In the genomic region with DNA sequence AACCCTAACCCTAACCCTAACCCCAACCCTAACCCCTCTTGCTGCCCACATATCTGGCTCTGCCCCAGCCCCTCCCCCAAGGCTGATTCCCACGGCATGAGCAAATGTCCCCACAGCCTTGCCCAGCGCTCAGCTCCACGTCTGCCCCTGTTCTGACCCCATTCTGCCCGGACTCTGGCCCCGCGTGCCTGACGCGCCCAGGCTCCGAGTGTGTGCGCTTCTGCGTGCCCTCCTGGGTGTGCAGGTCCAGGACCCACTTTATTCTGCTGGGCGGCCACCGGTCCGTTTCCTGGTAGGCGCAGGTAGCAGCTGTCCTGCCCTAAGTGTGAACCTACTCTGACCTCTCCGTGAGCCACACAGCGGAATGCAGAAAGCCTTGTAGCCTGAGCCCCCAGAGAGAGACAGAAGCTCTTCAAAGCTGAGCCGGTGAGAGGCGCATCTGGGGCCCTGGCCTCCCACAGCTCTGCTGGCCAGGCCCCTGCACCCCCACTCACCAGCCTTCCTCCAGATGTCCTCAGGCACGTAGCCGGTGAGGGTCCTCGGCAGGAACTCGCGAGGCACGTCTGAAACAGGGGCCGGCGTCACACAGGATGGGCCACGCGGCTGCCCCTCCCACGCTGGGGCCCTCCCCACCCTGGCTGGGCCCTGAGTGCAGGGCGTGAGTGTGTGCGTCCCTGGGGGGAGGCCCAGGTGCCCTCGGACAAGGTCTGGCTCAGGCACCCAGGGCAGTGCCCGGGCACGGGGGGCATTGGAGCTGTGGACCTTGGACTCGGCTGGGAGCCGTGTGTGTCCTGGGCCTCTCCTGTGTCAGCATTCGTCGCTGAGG, we compare ENCODE assay signal across 29 cellular contexts. TPM values are rescaled to one million over a fixed set of nuclear protein-coding genes. Genes with fewer than 3 reads are reported as not detected.
DNase-seq lines count a peak whose midpoint lies in the region; ATAC-seq, FAIRE-seq and TF ChIP-seq lines count a peak whose summit lies in the region.
"Had no signal": no experiment of that assay in that cellular context is flagged by ENCODE, and none has a peak within 500 bp of the region (broad histone marks: within the 10 kb centered on the region; RNA-seq: fewer than 3 reads in every experiment).

No MANE protein-coding gene starts in this region.

- H3K79me2 ChIP-seq in H1 (ENCODE audit: control insufficient read depth in 1 of 2, insufficient read depth in 2 of 2, low read length in 2 of 2), result no peaks in the 10 kb centered on the region

- H2BK15ac ChIP-seq in H1 (ENCODE audit: low read length), result peak overlapping the region; percentile 61; the same call in 1 of the 2 replicates

- no peak overlapping the region for H2AK5ac ChIP-seq in H1 (ENCODE audit: low read depth, low read length)

- TF ChIP-seq POLR2A in H1 (IDR thresholded peaks at IDR 0.05; ENCODE audit: control extremely low read depth in 1 of 2, low read depth in 2 of 2, low read length in 2 of 2), result no peak
- no peak for TF ChIP-seq POLR2A in right lobe of liver (IDR thresholded peaks at IDR 0.05)

- ATAC-seq in right lobe of liver, result peak; percentile 61 to 75 (median 70)
- ATAC-seq in stimulated activated naive B cell treated with anti-CD40 and anti-IgM and Interleukin-4, amounts not matched to agents 10 μg/mL and 1 μg/mL and 100 μg/mL, for 72 hours (replicated peaks), result no peak
- ATAC-seq in HG03159 (IDR thresholded peaks at IDR 0.05; ENCODE audit: unreplicated experiment), result no peak
- ATAC-seq: activated T-cell treated with anti-CD3 and anti-CD28 coated beads, Interleukin-2, amount 50 U/mL, for 4 hours had no signal

- no peak overlapping the region for H3K4me3 ChIP-seq in NT2/D1 (ENCODE audit: insufficient read length, low read depth)
- H3K4me3 ChIP-seq in H1 (ENCODE audit: extremely low read depth in 1 of 4, insufficient read depth in 2 of 4, low read depth in 3 of 4, low read length in 4 of 4), result no peak overlapping the region
- H3K4me3 ChIP-seq in right lobe of liver, result peak overlapping the region; percentile 25 to 48 (median 45)
- H3K4me3 ChIP-seq: adrenal gland, heart right ventricle had no signal

- H3K36me3 Mint-ChIP-seq in stimulated activated naive B cell treated with anti-CD40 and anti-IgM and Interleukin-4, amounts not matched to agents 10 μg/mL and 1 μg/mL and 100 μg/mL, for 72 hours, result peaks cover 51 to 66% of the 10 kb centered on the region in 2 donors

- H3K4me1 ChIP-seq in NT2/D1 (ENCODE audit: insufficient read depth, insufficient read length) (peaks cover 24% of the 10 kb centered on the region), H1 (replicated peaks in 1 of 4; ENCODE audit: control insufficient read depth in 3 of 4, insufficient read depth in 4 of 4, low read length in 3 of 4) (peaks cover 0 to 9% (median 4%) of the 10 kb centered on the region in 4 experiments; a peak in 4 of 7 replicates), right lobe of liver (peaks cover 0 to 29% (median 0%) of the 10 kb centered on the region in 4 donors)
- H3K4me1 ChIP-seq: adrenal gland had no signal

- no peaks in the 10 kb centered on the region for H3K27me3 ChIP-seq in NT2/D1 (ENCODE audit: insufficient read depth, insufficient read length)
- peaks cover 0 to 7% (median 1%) of the 10 kb centered on the region in 4 experiments; a peak in 2 of 7 replicates for H3K27me3 ChIP-seq in H1 (replicated peaks in 1 of 4; ENCODE audit: control insufficient read depth in 3 of 4, extremely low read depth in 1 of 4, insufficient read depth in 3 of 4, low read length in 3 of 4)
- no peaks in the 10 kb centered on the region for H3K27me3 ChIP-seq in right lobe of liver
- H3K27me3 ChIP-seq: adrenal gland had no signal

- no peak overlapping the region for H2BK12ac ChIP-seq in H1 (ENCODE audit: low read depth, low read length)

- peak overlapping the region; percentile 59 for H3K4ac ChIP-seq in H1 (replicated peaks; ENCODE audit: insufficient read length, low read depth, low read length)

- H3K9me3 Mint-ChIP-seq in stimulated activated naive B cell treated with anti-CD40 and anti-IgM and Interleukin-4, amounts not matched to agents 10 μg/mL and 1 μg/mL and 100 μg/mL, for 72 hours, result peaks cover 0 to 5% of the 10 kb centered on the region in 2 donors
- H3K9me3 Mint-ChIP-seq: activated CD4-positive, alpha-beta T cell treated with anti-CD3 and anti-CD28 coated beads, Interleukin-2, amount 10 ng/mL, durations not matched to agents 7 days and 5 days; activated T-cell treated with anti-CD3 and anti-CD28 coated beads, Interleukin-2, amount 50 U/mL, for 4 hours; brain had no signal

- H2BK5ac ChIP-seq in H1 (ENCODE audit: low read depth, low read length), result no peak overlapping the region; the same call in 1 of the 2 replicates

- H3K9me3 ChIP-seq in NT2/D1 (ENCODE audit: insufficient read depth, low read length), result no peaks in the 10 kb centered on the region
- H3K9me3 ChIP-seq in H1 (ENCODE audit: insufficient read depth in 2 of 2, low read depth in 1 of 2, low read length in 1 of 2), result no peaks in the 10 kb centered on the region
- no peaks in the 10 kb centered on the region for H3K9me3 ChIP-seq in right lobe of liver
- H3K9me3 ChIP-seq: adrenal gland, heart right ventricle had no signal

- H3K9ac ChIP-seq in NT2/D1 (ENCODE audit: insufficient read length, low read depth), result peak overlapping the region; percentile 50
- H3K9ac ChIP-seq in H1 (replicated peaks in 1 of 4; ENCODE audit: extremely low read depth in 1 of 4, low read depth in 3 of 4, low read length in 3 of 4), result 0 out of 7 replicates have a peak overlapping the region, but pooled peaks of 1 of the 4 experiments have one; percentile 6

- DNase-seq in NT2/D1 (ENCODE audit: low read depth, low spot score) (no peak), H1 (ENCODE audit: low read depth in 1 of 2, low spot score in 2 of 2) (no peak), right lobe of liver (peak; percentile 69 to 91 (median 85)), NCI-H1417 treated with DMSO at 0.1 percent for 48 hours (lab: John Stamatoyannopoulos, UW) (no peak), GM19238 (ENCODE audit: insufficient read length, low spot score) (no peak)
- DNase-seq in stimulated activated naive B cell treated with anti-CD40 and anti-IgM and Interleukin-4, amounts not matched to agents 10 μg/mL and 1 μg/mL and 100 μg/mL, for 72 hours, result no peak
- DNase-seq: activated CD4-positive, alpha-beta T cell treated with anti-CD3 and anti-CD28 coated beads, Interleukin-2, amount 10 ng/mL, durations not matched to agents 7 days and 5 days; activated naive CD4-positive, alpha-beta T cell; activated T-cell treated with anti-CD3 and anti-CD28 coated beads, Interleukin-2, amount 50 U/mL, for 4 hours; adrenal gland; effector CD8-positive, alpha-beta T cell; heart right ventricle; IMR-90; NCI-H1092 treated with DMSO at 0.1 percent for 48 hours; NK-92 treated with Interleukin-12 subunit alpha and Interleukin-12 subunit beta, amount 100 ng/mL, for 24 hours; occipital lobe; Right ventricle myocardium superior; stimulated activated CD4-positive, alpha-beta T cell treated with anti-CD3 and anti-CD28 coated beads, Interleukin-1b, Interleukin-23, amount 100 ng/mL, for 48 hours; T1000; WERI-Rb-1 had no signal

- H3K23ac ChIP-seq in H1 (ENCODE audit: insufficient read length), result no peak overlapping the region

- CTCF ChIA-PET in H1 (lab: Charles Lee; ENCODE audit: partially characterized antibody), result interaction anchor here (0.6 to 4.4 kb wide), 18 partner anchors 10 to 337 kb away, joined by 3 to 15 read pairs (median 3); a partner anchor contains a TSS

- H3K4me1 Mint-ChIP-seq in stimulated activated naive B cell treated with anti-CD40 and anti-IgM and Interleukin-4, amounts not matched to agents 10 μg/mL and 1 μg/mL and 100 μg/mL, for 72 hours, result peaks cover 11 to 12% of the 10 kb centered on the region in 2 donors
- H3K4me1 Mint-ChIP-seq: CD14-positive monocyte had no signal

- TF ChIP-seq RAD21 in H1 (IDR thresholded peaks at IDR 0.05 in 1 of 2, conservative IDR thresholded peaks at IDR 0.05 in 1 of 2; ENCODE audit: low read depth in 2 of 2, low read length in 2 of 2), result no peak

- H2AFZ ChIP-seq in H1 (ENCODE audit: low read length), result no peak overlapping the region; the same call in 1 of the 2 replicates

- no peaks in the 10 kb centered on the region for H3K27me3 Mint-ChIP-seq in stimulated activated naive B cell treated with anti-CD40 and anti-IgM and Interleukin-4, amounts not matched to agents 10 μg/mL and 1 μg/mL and 100 μg/mL, for 72 hours
- H3K27me3 Mint-ChIP-seq: activated CD4-positive, alpha-beta T cell treated with anti-CD3 and anti-CD28 coated beads, Interleukin-2, amount 10 ng/mL, durations not matched to agents 7 days and 5 days; brain had no signal

- H3K27ac ChIP-seq in H1 (ENCODE audit: low read depth, low read length) (no peak overlapping the region), right lobe of liver (peak overlapping the region in 2 of 3 donors; percentile 66 to 71)
- H3K27ac ChIP-seq: adrenal gland, heart right ventricle, WERI-Rb-1 had no signal

- peak overlapping the region; percentile 89 for H3K27ac Mint-ChIP-seq in stimulated activated naive B cell treated with anti-CD40 and anti-IgM and Interleukin-4, amounts not matched to agents 10 μg/mL and 1 μg/mL and 100 μg/mL, for 72 hours
- H3K27ac Mint-ChIP-seq: activated CD4-positive, alpha-beta T cell treated with anti-CD3 and anti-CD28 coated beads, Interleukin-2, amount 10 ng/mL, durations not matched to agents 7 days and 5 days had no signal

- TF ChIP-seq CTCF in H1 (IDR thresholded peaks at IDR 0.05; ENCODE audit: control extremely low read depth in 1 of 3, insufficient read depth in 1 of 3, low read depth in 1 of 3, low read length in 3 of 3), result no peak
- no peak for TF ChIP-seq CTCF in right lobe of liver (IDR thresholded peaks at IDR 0.05)

- H3K4me3 Mint-ChIP-seq in stimulated activated naive B cell treated with anti-CD40 and anti-IgM and Interleukin-4, amounts not matched to agents 10 μg/mL and 1 μg/mL and 100 μg/mL, for 72 hours, result no peak overlapping the region
- H3K4me3 Mint-ChIP-seq: activated CD4-positive, alpha-beta T cell treated with anti-CD3 and anti-CD28 coated beads, Interleukin-2, amount 10 ng/mL, durations not matched to agents 7 days and 5 days; activated T-cell treated with anti-CD3 and anti-CD28 coated beads, Interleukin-2, amount 50 U/mL, for 4 hours; brain; CD14-positive monocyte had no signal

- no peak for FAIRE-seq in H1 (lab: Jason Lieb, UNC)

- POLR2A ChIA-PET in H1 (lab: Charles Lee; ENCODE audit: partially characterized antibody), result interaction anchor here (0.7 to 1.5 kb wide), 7 partner anchors 23 to 70 kb away, joined by 3 to 5 read pairs (median 4); a partner anchor contains a TSS

- peak overlapping the region; percentile 32 for H3K18ac ChIP-seq in H1 (ENCODE audit: extremely low read depth, low read length)

- H3K36me3 ChIP-seq in NT2/D1 (ENCODE audit: insufficient read depth, insufficient read length, low read length) (no peaks in the 10 kb centered on the region), H1 (ENCODE audit: control insufficient read depth in 2 of 4, insufficient read depth in 4 of 4, low read length in 3 of 4) (no peaks in the 10 kb centered on the region), right lobe of liver (no peaks in the 10 kb centered on the region)
- H3K36me3 ChIP-seq: adrenal gland had no signal

- peak overlapping the region; percentile 75 for H4K8ac ChIP-seq in H1 (ENCODE audit: extremely low read depth, insufficient read depth, low read length)

- no peak for TF ChIP-seq EP300 in H1 (IDR thresholded peaks at IDR 0.05; ENCODE audit: borderline replicate concordance in 1 of 2, low read depth in 2 of 2, low read length in 2 of 2)

- H3K4me2 ChIP-seq in H1 (ENCODE audit: insufficient read depth in 1 of 2, low read depth in 2 of 2, low read length in 2 of 2), result peak overlapping the region in 1 of 2 experiments; percentile 30; a peak in 1 of 4 replicates

- intact Hi-C loops in right lobe of liver (cut with DNase I), result no loop called here

- H2BK20ac ChIP-seq in H1 (ENCODE audit: low read length), result no peak overlapping the region

- no peaks in the 10 kb centered on the region; the same call in 1 of the 2 replicates for H3K23me2 ChIP-seq in H1 (ENCODE audit: low read depth, low read length)

- 88% methylated on average over 34 of the region's 39 CpGs; no CpG with 5 or more reads in 1 of the 2 experiments for WGBS in H1 (ENCODE audit: extremely low coverage in 1 of 2, insufficient coverage in 1 of 2, insufficient read length in 1 of 2, insufficient replicate concordance in 2 of 2, low coverage in 1 of 2, low lambda C conversion rate in 2 of 2, missing lambda C conversion rate in 1 of 2), 2 experiments
- WGBS in right lobe of liver (ENCODE audit: insufficient coverage, low coverage, low lambda C conversion rate, missing lambda C conversion rate), result 57% methylated on average over 16 of the region's 39 CpGs

- H4K20me1 ChIP-seq in H1 (replicated peaks in 1 of 2; ENCODE audit: control insufficient read depth in 1 of 2, insufficient read depth in 2 of 2, low read length in 2 of 2), result peaks cover 0 to 4% of the 10 kb centered on the region in 2 experiments

- H3K79me1 ChIP-seq in H1 (ENCODE audit: low read depth, low read length), result no peaks in the 10 kb centered on the region; the same call in 1 of the 2 replicates

- H3K56ac ChIP-seq in H1 (replicated peaks; ENCODE audit: insufficient read length, low read depth, low read length), result no peak overlapping the region

- peak overlapping the region; percentile 15 for H4K5ac ChIP-seq in H1 (ENCODE audit: insufficient read length, low read depth, low read length)

- H2BK120ac ChIP-seq in H1 (replicated peaks; ENCODE audit: low read depth, low read length), result no peak overlapping the region

- H3K14ac ChIP-seq in H1 (ENCODE audit: insufficient read length), result no peak overlapping the region

- peak overlapping the region; percentile 40 for H4K91ac ChIP-seq in H1 (replicated peaks; ENCODE audit: insufficient read length, low read length)

RNA-seq across cellular contexts. Expression of a gene that starts 14.0 kb away (rescaled TPM):
- total RNA-seq in H1 (2021; fragmentation: NEBNext Ultra II Directional; extraction: Animal tissue kit (Norgen Biotek cat#: 25700)), result not detected in 2 replicates
- polyA plus RNA-seq in H1 (2011; rRNA removed), result not detected in 2 replicates
- polyA plus RNA-seq in H1 (2011; cell fraction: cytosol; rRNA removed), result not detected
- polyA plus RNA-seq in H1 (2011; cell fraction: nucleus; rRNA removed), result 0.20 TPM
- polyA plus RNA-seq in H1 (2012, experiment 1 of 2), result 0.17 TPM in 1 of 4 replicates, not detected in the others
- polyA plus RNA-seq in H1 (2012, experiment 2 of 2), result not detected
- not detected for polyA plus RNA-seq in H1 (2013, experiment 1 of 2)
- not detected for polyA plus RNA-seq in H1 (2013, experiment 2 of 2)
- polyA minus RNA-seq in H1 (2011; rRNA and poly(A)+ RNA removed), result not detected in 2 replicates
- polyA minus RNA-seq in H1 (2011; cell fraction: cytosol; rRNA and poly(A)+ RNA removed), result not detected
- polyA minus RNA-seq in H1 (2011; cell fraction: nucleus; rRNA and poly(A)+ RNA removed), result not detected
- under 1 TPM in 1 of 6 experiments, not detected in 5; 0.37 TPM for total RNA-seq in right lobe of liver
- total RNA-seq: activated CD4-positive, alpha-beta T cell treated with anti-CD3 and anti-CD28 coated beads, Interleukin-2, amount 10 ng/mL, durations not matched to agents 7 days and 5 days; activated T-cell treated with anti-CD3 and anti-CD28 coated beads, Interleukin-2, amount 50 U/mL, for 4 hours; epithelial cell of proximal tubule; fibroblast of villous mesenchyme; IMR-90; mesenteric fat pad; occipital lobe; pulmonary artery endothelial cell; Right ventricle myocardium superior; subcutaneous adipose tissue; ureter had no signal
- polyA plus RNA-seq: CD14-positive monocyte, heart right ventricle, IMR-90 had no signal

RNA-seq across cellular contexts. Expression of a gene that starts 23.5 kb away (rescaled TPM):
- 94.0 and 98.7 TPM in 2 replicates for total RNA-seq in H1 (2021; fragmentation: NEBNext Ultra II Directional; extraction: Animal tissue kit (Norgen Biotek cat#: 25700))
- 113 and 133 TPM in 2 replicates for polyA plus RNA-seq in H1 (2011; rRNA removed)
- polyA plus RNA-seq in H1 (2011; cell fraction: cytosol; rRNA removed), result 98.2 TPM
- polyA plus RNA-seq in H1 (2011; cell fraction: nucleus; rRNA removed), result 131 TPM
- polyA plus RNA-seq in H1 (2012, experiment 1 of 2), result 129 to 276 TPM (median 222 TPM) in 4 replicates
- polyA plus RNA-seq in H1 (2012, experiment 2 of 2), result 213 TPM
- 84.6 TPM for polyA plus RNA-seq in H1 (2013, experiment 1 of 2)
- polyA plus RNA-seq in H1 (2013, experiment 2 of 2), result 84.6 TPM
- 61.8 and 63.2 TPM in 2 replicates for polyA minus RNA-seq in H1 (2011; rRNA and poly(A)+ RNA removed)
- polyA minus RNA-seq in H1 (2011; cell fraction: cytosol; rRNA and poly(A)+ RNA removed), result 31.9 TPM
- polyA minus RNA-seq in H1 (2011; cell fraction: nucleus; rRNA and poly(A)+ RNA removed), result 47.8 TPM
- 10 to 100 TPM; 15.1 to 25.5 (median 20.1) TPM for total RNA-seq in right lobe of liver

RNA-seq across cellular contexts. Expression of a gene that starts 23.7 kb away (rescaled TPM):
- total RNA-seq in H1 (2021; fragmentation: NEBNext Ultra II Directional; extraction: Animal tissue kit (Norgen Biotek cat#: 25700)), result 17.8 and 22.4 TPM in 2 replicates
- polyA plus RNA-seq in H1 (2011; rRNA removed), result 8.9 and 12.7 TPM in 2 replicates
- polyA plus RNA-seq in H1 (2011; cell fraction: cytosol; rRNA removed), result 9.8 TPM
- polyA plus RNA-seq in H1 (2011; cell fraction: nucleus; rRNA removed), result 28.1 TPM
- 15.7 to 17.2 TPM (median 16.7 TPM) in 4 replicates for polyA plus RNA-seq in H1 (2012, experiment 1 of 2)
- polyA plus RNA-seq in H1 (2012, experiment 2 of 2), result 11.6 TPM
- polyA plus RNA-seq in H1 (2013, experiment 1 of 2), result 14.6 TPM
- 15.0 TPM for polyA plus RNA-seq in H1 (2013, experiment 2 of 2)
- polyA minus RNA-seq in H1 (2011; rRNA and poly(A)+ RNA removed), result 7.5 and 10.5 TPM in 2 replicates
- polyA minus RNA-seq in H1 (2011; cell fraction: cytosol; rRNA and poly(A)+ RNA removed), result 10.6 TPM
- polyA minus RNA-seq in H1 (2011; cell fraction: nucleus; rRNA and poly(A)+ RNA removed), result 22.3 TPM
- total RNA-seq in right lobe of liver, result 10 to 100 TPM in 5 of 6 experiments, 1 to 10 TPM in 1; 9.2 to 20.6 (median 16.5) TPM

Comparison
In these comparisons a context has a peak if more than half of its experiments do, and no peak if none do; other contexts are left out.
1. DNase-seq: peak in right lobe of liver (3 of 3); none in NT2/D1 (single experiment), H1 (0 of 2), stimulated activated naive B cell treated with anti-CD40 and anti-IgM and Interleukin-4, amounts not matched to agents 10 μg/mL and 1 μg/mL and 100 μg/mL, for 72 hours (single experiment), NCI-H1417 treated with DMSO at 0.1 percent for 48 hours (single experiment) and GM19238 (single experiment).
2. H3K4me3 ChIP-seq: peak in right lobe of liver (3 of 3); none in NT2/D1 (single experiment) and H1 (0 of 4).
3. ATAC-seq: peak in right lobe of liver (4 of 4); none in stimulated activated naive B cell treated with anti-CD40 and anti-IgM and Interleukin-4, amounts not matched to agents 10 μg/mL and 1 μg/mL and 100 μg/mL, for 72 hours (0 of 2) and HG03159 (single experiment).